ENCODE assay signal across 10 cellular contexts in the genomic region with DNA sequence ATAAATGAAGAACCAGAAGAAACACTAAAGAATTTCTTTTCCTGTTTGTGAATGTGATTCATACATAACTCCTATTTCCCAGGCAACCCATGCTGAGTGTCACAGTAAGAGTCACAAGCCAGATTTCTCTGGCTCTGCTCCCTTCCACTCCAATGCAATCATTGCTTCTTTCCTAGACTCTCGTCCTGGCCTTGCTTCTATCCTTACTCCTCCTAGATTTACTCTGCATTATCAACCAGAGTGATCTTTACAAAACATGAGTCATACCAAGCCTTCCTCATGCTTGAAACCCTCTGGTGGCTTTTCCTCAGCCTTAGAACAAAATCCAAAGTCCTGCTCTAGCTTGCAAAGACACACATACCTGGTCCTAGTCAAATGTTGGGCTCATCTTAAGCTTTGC. TPM values are rescaled to one million over a fixed set of nuclear protein-coding genes. Genes with fewer than 3 reads are reported as not detected.
DNase-seq lines count a peak whose midpoint lies in the region; ATAC-seq and TF ChIP-seq lines count a peak whose summit lies in the region.
"Had no signal": no experiment of that assay in that cellular context is flagged by ENCODE, and none has a peak within 500 bp of the region (broad histone marks: within the 10 kb centered on the region; RNA-seq: fewer than 3 reads in every experiment).

No MANE protein-coding gene starts in this region.

- no peak for ATAC-seq in T-helper 17 cell
- ATAC-seq in stimulated activated effector memory CD8-positive, alpha-beta T cell treated with anti-CD3 and anti-CD28 coated beads, Interleukin-12 subunit alpha, Interleukin-12 subunit beta, amount 100 ng/mL, for 72 hours = no peak

- DNase-seq in activated CD4-positive, alpha-beta T cell treated with anti-CD3 and anti-CD28 coated beads, Interleukin-2, amount 10 ng/mL, durations not matched to agents 7 days and 5 days = no peak
- DNase-seq in activated CD4-positive, alpha-beta T cell treated with anti-CD3 and anti-CD28 coated beads for 48 hours = no peak
- DNase-seq in T-helper 17 cell = no peak
- peak; percentile 94 for DNase-seq in fibroblast of the aortic adventitia (ENCODE audit: low read depth)
- DNase-seq in stimulated activated effector memory CD8-positive, alpha-beta T cell treated with anti-CD3 and anti-CD28 coated beads, Interleukin-12 subunit alpha, Interleukin-12 subunit beta, amount 100 ng/mL, for 72 hours (ENCODE audit: low spot score in 2 of 2) = peak in 1 of 2 donors; percentile 49
- no peak for DNase-seq in midbrain (lab: John Stamatoyannopoulos, UW)
- DNase-seq in SK-N-DZ (ENCODE audit: low spot score) = no peak
- DNase-seq in DMS79 (lab: John Stamatoyannopoulos, UW) = no peak
- DNase-seq: SHP77 had no signal

- POLR2A ChIA-PET in activated CD4-positive, alpha-beta T cell treated with anti-CD3 and anti-CD28 coated beads, Interleukin-2, amount 10 ng/mL, durations not matched to agents 7 days and 5 days (lab: Charles Lee) = no interaction called here

- no peaks in the 10 kb centered on the region for H3K9me3 ChIP-seq in T-helper 17 cell (ENCODE audit: control insufficient read depth, low read length, poor library complexity, severe bottlenecking)

- H3K4me1 Mint-ChIP-seq in activated CD4-positive, alpha-beta T cell treated with anti-CD3 and anti-CD28 coated beads, Interleukin-2, amount 10 ng/mL, durations not matched to agents 7 days and 5 days = peaks cover 62% of the 10 kb centered on the region
- H3K4me1 Mint-ChIP-seq in T-helper 17 cell = peaks cover 34% of the 10 kb centered on the region
- peaks cover 57% of the 10 kb centered on the region for H3K4me1 Mint-ChIP-seq in stimulated activated effector memory CD8-positive, alpha-beta T cell treated with anti-CD3 and anti-CD28 coated beads, Interleukin-12 subunit alpha, Interleukin-12 subunit beta, amount 100 ng/mL, for 72 hours

- CTCF ChIA-PET in activated CD4-positive, alpha-beta T cell treated with anti-CD3 and anti-CD28 coated beads, Interleukin-2, amount 10 ng/mL, durations not matched to agents 7 days and 5 days (lab: Charles Lee) = interaction anchor here (0.7 to 2.7 kb wide), 3 partner anchors 11 to 56 kb away, joined by 3 to 8 read pairs (median 3); no protein-coding TSS in a partner anchor

- TF ChIP-seq CTCF in fibroblast of the aortic adventitia (IDR thresholded peaks at IDR 0.05; ENCODE audit: insufficient read depth, low read length) = peak; percentile 4

- H3K9me3 Mint-ChIP-seq in activated CD4-positive, alpha-beta T cell treated with anti-CD3 and anti-CD28 coated beads, Interleukin-2, amount 10 ng/mL, durations not matched to agents 7 days and 5 days = peaks cover 11% of the 10 kb centered on the region
- peaks cover 2% of the 10 kb centered on the region for H3K9me3 Mint-ChIP-seq in stimulated activated effector memory CD8-positive, alpha-beta T cell treated with anti-CD3 and anti-CD28 coated beads, Interleukin-12 subunit alpha, Interleukin-12 subunit beta, amount 100 ng/mL, for 72 hours

- H3K27me3 Mint-ChIP-seq in activated CD4-positive, alpha-beta T cell treated with anti-CD3 and anti-CD28 coated beads, Interleukin-2, amount 10 ng/mL, durations not matched to agents 7 days and 5 days = peaks cover 1% of the 10 kb centered on the region
- H3K27me3 Mint-ChIP-seq in T-helper 17 cell = no peaks in the 10 kb centered on the region
- H3K27me3 Mint-ChIP-seq: activated naive CD4-positive, alpha-beta T cell treated with anti-CD3 and anti-CD28 coated beads, Interleukin-2, amount 50 U/mL, for 24 hours had no signal

- H3K4me3 Mint-ChIP-seq in activated CD4-positive, alpha-beta T cell treated with anti-CD3 and anti-CD28 coated beads, Interleukin-2, amount 10 ng/mL, durations not matched to agents 7 days and 5 days = no peak overlapping the region
- H3K4me3 Mint-ChIP-seq in T-helper 17 cell = no peak overlapping the region
- H3K4me3 Mint-ChIP-seq in stimulated activated effector memory CD8-positive, alpha-beta T cell treated with anti-CD3 and anti-CD28 coated beads, Interleukin-12 subunit alpha, Interleukin-12 subunit beta, amount 100 ng/mL, for 72 hours = peak overlapping the region; percentile 41

- peaks cover 17% of the 10 kb centered on the region for H3K36me3 Mint-ChIP-seq in activated CD4-positive, alpha-beta T cell treated with anti-CD3 and anti-CD28 coated beads, Interleukin-2, amount 10 ng/mL, durations not matched to agents 7 days and 5 days (ENCODE audit: low read depth)
- peaks cover 2% of the 10 kb centered on the region for H3K36me3 Mint-ChIP-seq in T-helper 17 cell (ENCODE audit: low read depth)
- H3K36me3 Mint-ChIP-seq in stimulated activated effector memory CD8-positive, alpha-beta T cell treated with anti-CD3 and anti-CD28 coated beads, Interleukin-12 subunit alpha, Interleukin-12 subunit beta, amount 100 ng/mL, for 72 hours = no peaks in the 10 kb centered on the region

- no peak overlapping the region for H3K4me3 ChIP-seq in fibroblast of the aortic adventitia (ENCODE audit: low read depth, low read length)

- peak overlapping the region; percentile 97 for H3K27ac Mint-ChIP-seq in activated CD4-positive, alpha-beta T cell treated with anti-CD3 and anti-CD28 coated beads, Interleukin-2, amount 10 ng/mL, durations not matched to agents 7 days and 5 days
- peak overlapping the region; percentile 91 for H3K27ac Mint-ChIP-seq in T-helper 17 cell
- H3K27ac Mint-ChIP-seq in stimulated activated effector memory CD8-positive, alpha-beta T cell treated with anti-CD3 and anti-CD28 coated beads, Interleukin-12 subunit alpha, Interleukin-12 subunit beta, amount 100 ng/mL, for 72 hours = no peak overlapping the region

RNA-seq across cellular contexts. Expression of gene IL22, which starts 13.3 kb away (rescaled TPM):
- under 1 TPM; 0.42 to 0.69 TPM for total RNA-seq in activated CD4-positive, alpha-beta T cell treated with anti-CD3 and anti-CD28 coated beads, Interleukin-2, amount 10 ng/mL, durations not matched to agents 7 days and 5 days
- total RNA-seq in T-helper 17 cell = 1 to 10 TPM in 1 of 2 donors, under 1 TPM in 1; 0.50 to 5.6 TPM
- not detected in 2 replicates for total RNA-seq in fibroblast of the aortic adventitia (ENCODE audit: low replicate concordance)
- polyA plus RNA-seq in SK-N-DZ (2014; cell fraction: cytosol; rRNA removed) = not detected in 2 replicates
- not detected in 2 replicates for polyA plus RNA-seq in SK-N-DZ (2014; cell fraction: nucleus; rRNA removed)

RNA-seq across cellular contexts. Expression of gene IL26, which starts 14.5 kb away (rescaled TPM):
- total RNA-seq in activated CD4-positive, alpha-beta T cell treated with anti-CD3 and anti-CD28 coated beads, Interleukin-2, amount 10 ng/mL, durations not matched to agents 7 days and 5 days = under 1 TPM; 0.50 to 1.00 TPM
- under 1 TPM in 1 of 2 donors, not detected in 1; 0.52 TPM for total RNA-seq in T-helper 17 cell
- not detected in 2 replicates for total RNA-seq in fibroblast of the aortic adventitia (ENCODE audit: low replicate concordance)
- not detected in 2 replicates for polyA plus RNA-seq in SK-N-DZ (2014; cell fraction: cytosol; rRNA removed)
- not detected in 2 replicates for polyA plus RNA-seq in SK-N-DZ (2014; cell fraction: nucleus; rRNA removed)
